ENCODE assay signal across 6 cellular contexts in the genomic region with DNA sequence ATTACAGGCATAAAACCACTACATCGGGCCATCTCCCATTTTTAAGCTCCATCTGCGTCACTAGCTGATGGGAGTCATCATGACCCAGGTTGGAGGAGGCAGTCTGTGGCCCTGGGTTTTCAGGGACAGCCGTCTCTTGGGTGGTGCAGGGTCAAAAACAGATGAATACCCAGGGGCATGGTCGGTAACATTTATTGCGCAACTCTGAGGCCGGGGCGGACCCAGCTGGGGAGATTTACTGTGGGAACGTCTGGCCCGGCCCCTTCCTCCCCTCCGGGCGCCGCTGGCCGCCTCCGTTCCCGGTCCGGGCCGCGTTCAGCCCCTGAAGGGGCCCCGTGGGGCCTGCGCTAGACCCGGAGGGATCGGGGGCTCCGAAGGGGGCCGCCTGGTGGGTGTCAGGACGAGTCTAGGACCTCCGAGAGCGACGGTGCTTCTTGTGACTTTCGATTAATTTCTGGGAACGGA. TPM values are rescaled to one million over a fixed set of nuclear protein-coding genes. Genes with fewer than 3 reads are reported as not detected.
A peak's percentile ranks its signal among the peaks of the same experiment; 100 is the strongest.
DNase-seq lines count a peak whose midpoint lies in the region; TF ChIP-seq lines count a peak whose summit lies in the region.

No MANE protein-coding gene starts in this region.

- no peaks in the 10 kb centered on the region for H3K79me2 ChIP-seq in neural progenitor cell (ENCODE audit: low read depth)

- DNase-seq in H7 (peak; percentile 55), cardiac fibroblast (ENCODE audit: low read depth in 2 of 2) (peak; percentile 57 to 61), neural progenitor cell (ENCODE audit: low spot score) (peak; percentile 44), cortex of kidney (lab: John Stamatoyannopoulos, UW) (no peak), LoVo (ENCODE audit: low spot score) (no peak), NCI-H524 treated with DMSO at 0.1 percent for 48 hours (lab: John Stamatoyannopoulos, UW) (no peak)

- peak overlapping the region; percentile 60 for H3K4me3 ChIP-seq in H7 (ENCODE audit: insufficient read depth, low read depth, low read length)
- H3K4me3 ChIP-seq in cardiac fibroblast (replicated peaks in 1 of 2; ENCODE audit: low read depth in 2 of 2, low read length in 2 of 2): peak overlapping the region; percentile 22 to 24
- peak overlapping the region; percentile 38 for H3K4me3 ChIP-seq in neural progenitor cell

- peaks cover 8% of the 10 kb centered on the region for H3K4me1 ChIP-seq in neural progenitor cell

- H3K27me3 Mint-ChIP-seq in neural progenitor cell (ENCODE audit: insufficient read depth, low read depth): peaks cover 72% of the 10 kb centered on the region

- no peak overlapping the region for H2AFZ ChIP-seq in neural progenitor cell (replicated peaks)

- TF ChIP-seq CTCF in cardiac fibroblast (IDR thresholded peaks at IDR 0.05; ENCODE audit: low read depth, low read length): no peak
- no peak for TF ChIP-seq CTCF in neural progenitor cell (IDR thresholded peaks at IDR 0.05)

- H3K9me3 Mint-ChIP-seq in neural progenitor cell: peaks cover 8% of the 10 kb centered on the region

- no peak overlapping the region for H3K27ac ChIP-seq in neural progenitor cell

- H3K36me3 ChIP-seq in H7 (replicated peaks; ENCODE audit: control insufficient read depth, insufficient read depth, low read length): peaks cover 1% of the 10 kb centered on the region; the same call in 1 of the 2 replicates
- H3K36me3 ChIP-seq in neural progenitor cell: no peaks in the 10 kb centered on the region

- H3F3A ChIP-seq in neural progenitor cell (ENCODE audit: low read depth): peaks cover 36% of the 10 kb centered on the region

- no peaks in the 10 kb centered on the region for H3K9me3 ChIP-seq in neural progenitor cell (ENCODE audit: low read depth)

- H3K27me3 ChIP-seq in H7 (ENCODE audit: control insufficient read depth, insufficient read depth, low read length): peaks cover 65% of the 10 kb centered on the region
- peaks cover 76% of the 10 kb centered on the region for H3K27me3 ChIP-seq in neural progenitor cell

- H4K20me1 ChIP-seq in neural progenitor cell (ENCODE audit: low read depth): peaks cover 4% of the 10 kb centered on the region

- peaks cover 12% of the 10 kb centered on the region for H3K4me1 Mint-ChIP-seq in neural progenitor cell

- H3K4me3 Mint-ChIP-seq in neural progenitor cell: peak overlapping the region; percentile 81

- no peak overlapping the region for H3K27ac Mint-ChIP-seq in neural progenitor cell

- no peaks in the 10 kb centered on the region for H3K36me3 Mint-ChIP-seq in neural progenitor cell

- H3K9ac ChIP-seq in neural progenitor cell: no peak overlapping the region

- H3K4me2 ChIP-seq in neural progenitor cell: peak overlapping the region; percentile 80

RNA-seq across cellular contexts. Expression of gene RGL3, which starts 1.3 kb away (rescaled TPM):
- 1.6 and 7.8 TPM in 2 replicates for total RNA-seq in H7 (2014; rRNA removed; shearing (Covaris generic))
- 0.49 and 4.7 TPM in 2 replicates for total RNA-seq in neural progenitor cell (ENCODE audit: low replicate concordance)

RNA-seq across cellular contexts. Expression of gene ODAD3, which starts 14.5 kb away (rescaled TPM):
- total RNA-seq in H7 (2014; rRNA removed; shearing (Covaris generic)): 0.66 and 1.4 TPM in 2 replicates
- total RNA-seq in neural progenitor cell (ENCODE audit: low replicate concordance): 0.47 and 1.5 TPM in 2 replicates

RNA-seq across cellular contexts. Expression of gene PRKCSH, which starts 15.0 kb away (rescaled TPM):
- 97.7 and 108 TPM in 2 replicates for total RNA-seq in H7 (2014; rRNA removed; shearing (Covaris generic))
- 53.6 and 130 TPM in 2 replicates for total RNA-seq in neural progenitor cell (ENCODE audit: low replicate concordance)

RNA-seq across cellular contexts. Expression of gene EPOR, which starts 36.3 kb away (rescaled TPM):
- 14.9 and 15.8 TPM in 2 replicates for total RNA-seq in H7 (2014; rRNA removed; shearing (Covaris generic))
- total RNA-seq in neural progenitor cell (ENCODE audit: low replicate concordance): 6.5 and 7.3 TPM in 2 replicates

RNA-seq across cellular contexts. Expression of gene SWSAP1, which starts 46.0 kb away (rescaled TPM):
- 3.0 and 3.3 TPM in 2 replicates for total RNA-seq in H7 (2014; rRNA removed; shearing (Covaris generic))
- total RNA-seq in neural progenitor cell (ENCODE audit: low replicate concordance): 1.0 and 1.5 TPM in 2 replicates

Comparison
In these comparisons a context has a peak if more than half of its experiments do, and no peak if none do; other contexts are left out.
1. DNase-seq: peak in H7 (single experiment), cardiac fibroblast (2 of 2) and neural progenitor cell (single experiment); none in cortex of kidney (single experiment), LoVo (single experiment) and NCI-H524 treated with DMSO at 0.1 percent for 48 hours (single experiment).
2. Peak in every context shown above with its lines, with median percentiles within 50 percentile points of each other: H3K4me3 ChIP-seq.